Comparison of ENCODE assay signal across 8 cellular contexts in the genomic region with DNA sequence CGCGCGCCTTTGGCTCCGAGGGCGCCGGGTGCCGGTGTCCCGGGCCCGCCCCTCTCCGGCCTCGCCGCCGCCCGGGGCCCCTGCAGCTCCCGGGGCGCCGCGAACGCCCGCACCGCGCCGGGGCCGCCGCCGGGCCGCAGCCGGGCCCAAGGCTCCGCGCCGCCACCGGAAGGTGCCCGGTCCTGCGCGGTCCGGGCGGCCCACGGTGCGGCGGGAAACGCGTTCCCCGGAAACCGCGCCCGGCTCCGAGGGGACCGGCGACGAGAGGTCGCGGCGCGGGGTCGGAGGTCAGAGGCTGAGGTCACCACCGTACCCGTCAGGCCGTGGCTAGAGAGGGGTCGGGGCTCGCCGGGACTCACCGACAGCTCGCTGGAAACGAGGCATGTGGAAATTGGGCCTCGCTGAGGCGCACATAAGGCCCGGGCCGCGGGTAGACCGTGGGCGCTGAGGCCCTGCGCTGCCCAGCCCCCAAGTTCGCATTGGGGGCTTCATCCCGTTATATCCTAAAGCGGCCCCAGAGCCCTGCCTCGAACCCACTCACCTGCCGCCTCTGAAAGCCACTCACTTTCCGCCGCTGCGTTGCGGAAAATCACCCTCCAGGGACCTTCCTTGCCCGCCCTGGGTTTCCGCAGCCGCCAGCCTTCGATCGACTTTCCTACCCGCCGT. TPM values are rescaled to one million over a fixed set of nuclear protein-coding genes. Genes with fewer than 3 reads are reported as not detected.
DNase-seq lines count a peak whose midpoint lies in the region; ATAC-seq lines count a peak whose summit lies in the region.

A gene (minus strand): TSS at position 167 of the 666 bp plus-strand sequence. CDS start 745 bp downstream, outside the sequence.

- H3K4me1 Mint-ChIP-seq in CD4-positive, alpha-beta memory T cell: peaks cover 0 to 23% (median 12%) of the 10 kb centered on the region in 4 donors

- ATAC-seq in GM19395 (IDR thresholded peaks at IDR 0.05; ENCODE audit: unreplicated experiment): peak; percentile 61
- ATAC-seq in activated CD4-positive, CD25-positive, alpha-beta regulatory T cell treated with anti-CD3 and anti-CD28 coated beads, Interleukin-2, amount 50 U/mL, for 24 hours: peak; percentile 85 to 88
- ATAC-seq in left colon: peak; percentile 69
- ATAC-seq in GM21390 (IDR thresholded peaks at IDR 0.05; ENCODE audit: unreplicated experiment): no peak

- peaks cover 29% of the 10 kb centered on the region for H3K79me2 ChIP-seq in Karpas-422 (ENCODE audit: low read length)

- H3K27me3 Mint-ChIP-seq in CD4-positive, alpha-beta memory T cell: no peaks in the 10 kb centered on the region

- H2AFZ ChIP-seq in Karpas-422 (ENCODE audit: low read length): peak within 1 kb of the TSS; percentile 32; the same call in 1 of the 2 replicates

- DNase-seq in CD4-positive, alpha-beta memory T cell: peak; percentile 44 to 78 (median 70)
- DNase-seq in Karpas-422: peak; percentile 88
- peak; percentile 81 for DNase-seq in cerebellum (ENCODE audit: low spot score)
- DNase-seq in left colon: peak in 1 of 2 donors; percentile 67
- peak; percentile 69 for DNase-seq in stimulated activated CD4-positive, alpha-beta T cell treated with anti-CD3 and anti-CD28 coated beads, Interleukin-1b, Interleukin-23, amount 100 ng/mL, for 4 hours (ENCODE audit: low read depth in 2 of 2)

- H3K4me3 ChIP-seq in CD4-positive, alpha-beta memory T cell (ENCODE audit: low read length in 2 of 2): peak within 1 kb of the TSS; percentile 42 to 73
- H3K4me3 ChIP-seq in Karpas-422 (ENCODE audit: low read length): peak within 1 kb of the TSS; percentile 90

- no peaks in the 10 kb centered on the region for H3K9me3 ChIP-seq in CD4-positive, alpha-beta memory T cell (ENCODE audit: control insufficient read depth in 1 of 2, low read length in 2 of 2)
- H3K9me3 ChIP-seq in Karpas-422 (ENCODE audit: low read length): no peaks in the 10 kb centered on the region

- peaks cover 5% of the 10 kb centered on the region for H3K36me3 ChIP-seq in CD4-positive, alpha-beta memory T cell (ENCODE audit: insufficient read depth, low read length)
- no peaks in the 10 kb centered on the region for H3K36me3 ChIP-seq in Karpas-422 (ENCODE audit: insufficient read depth, low read length)

- peak within 1 kb of the TSS; percentile 81 to 89 (median 86) for H3K4me3 Mint-ChIP-seq in CD4-positive, alpha-beta memory T cell

- H3K4me2 ChIP-seq in Karpas-422 (ENCODE audit: low read depth, low read length, poor library complexity, severe bottlenecking): peak within 1 kb of the TSS; percentile 94

- CTCF ChIA-PET in CD4-positive, alpha-beta memory T cell (lab: Charles Lee; ENCODE audit: partially characterized antibody): interaction anchor here (0.5 to 1.7 kb wide), 5 partner anchors 28 to 303 kb away, joined by 3 to 4 read pairs (median 3); a partner anchor contains a TSS

- peaks cover 12% of the 10 kb centered on the region; the same call in 1 of the 2 replicates for H4K20me1 ChIP-seq in Karpas-422 (ENCODE audit: insufficient read depth, low read depth, low read length)

- H3K36me3 Mint-ChIP-seq in CD4-positive, alpha-beta memory T cell: peaks cover 0 to 4% of the 10 kb centered on the region in 2 donors

- intact Hi-C loops in CD4-positive, alpha-beta memory T cell (cut with micrococcal nuclease): loop anchor here (1.0 to 2.0 kb wide), 2 partner anchors 14 to 29 kb away; a partner anchor contains a TSS
- intact Hi-C loops in left colon (cut with DNase I, micrococcal nuclease): no loop called here

- peaks cover 28% of the 10 kb centered on the region for H3K4me1 ChIP-seq in CD4-positive, alpha-beta memory T cell (ENCODE audit: insufficient read depth, low read length)
- H3K4me1 ChIP-seq in Karpas-422 (ENCODE audit: low read length): peaks cover 20% of the 10 kb centered on the region

- H3K9me3 Mint-ChIP-seq in CD4-positive, alpha-beta memory T cell: no peaks in the 10 kb centered on the region

- H3K9ac ChIP-seq in Karpas-422 (ENCODE audit: low read length): peak within 1 kb of the TSS; percentile 99

- no peaks in the 10 kb centered on the region for H3K9me2 ChIP-seq in Karpas-422 (replicated peaks; ENCODE audit: insufficient read depth, low read length)

- no peaks in the 10 kb centered on the region for H3K27me3 ChIP-seq in CD4-positive, alpha-beta memory T cell (ENCODE audit: insufficient read depth, low read length)
- no peaks in the 10 kb centered on the region for H3K27me3 ChIP-seq in Karpas-422 (ENCODE audit: low read length)

- peak within 1 kb of the TSS; percentile 91 to 97 (median 94) for H3K27ac Mint-ChIP-seq in CD4-positive, alpha-beta memory T cell

- peak within 1 kb of the TSS; percentile 66 for H3K27ac ChIP-seq in CD4-positive, alpha-beta memory T cell (ENCODE audit: low read depth, low read length)
- peak within 1 kb of the TSS; percentile 61; the same call in 1 of the 2 replicates for H3K27ac ChIP-seq in Karpas-422 (ENCODE audit: low read length)

- POLR2A ChIA-PET in CD4-positive, alpha-beta memory T cell (lab: Charles Lee; ENCODE audit: partially characterized antibody): interaction anchor here (0.7 to 3.9 kb wide), 17 partner anchors 9 to 206 kb away, joined by 3 to 27 read pairs (median 7); a partner anchor contains a TSS

RNA-seq across cellular contexts. Expression of the gene that starts here (rescaled TPM):
- total RNA-seq in CD4-positive, alpha-beta memory T cell: 100 to 1,000 TPM; 139 to 141 TPM
- polyA plus RNA-seq in CD4-positive, alpha-beta memory T cell: 100 to 1,000 TPM in 1 of 2 donors, 10 to 100 TPM in 1; 48.1 to 138 TPM
- 89.6 and 187 TPM in 2 replicates for total RNA-seq in Karpas-422 (2014; rRNA removed; shearing (Covaris generic); ENCODE audit: low replicate concordance)
- total RNA-seq in cerebellum (19.9 TPM), left colon (100 to 1,000 TPM; 127 to 146 TPM)
